1 cellular context compared by ENCODE assay signal in genomic region chr22:19820880-19821522, GRCh38.
TF ChIP-seq lines count a peak whose summit lies in the region.

No MANE protein-coding gene starts in this region.

TF ChIP-seq in IMR-90, 13 proteins besides CTCF, POLR2A, EP300 and RAD21 (continued from another document):
- no peak for TF ChIP-seq NFE2L2 (IDR thresholded peaks at IDR 0.05; ENCODE audit: low read depth, low read length)
- no peak for TF ChIP-seq USF2 (IDR thresholded peaks at IDR 0.05; ENCODE audit: low read depth, low read length)
- TF ChIP-seq MAZ (IDR thresholded peaks at IDR 0.05; ENCODE audit: borderline replicate concordance, low read depth, low read length) = no peak
- TF ChIP-seq RFX5 (IDR thresholded peaks at IDR 0.05; ENCODE audit: low read depth, low read length) = no peak
- TF ChIP-seq CEBPB (IDR thresholded peaks at IDR 0.05; ENCODE audit: low read depth, low read length) = no peak
